Comparison of ENCODE assay signal across 30 cellular contexts in genomic region chr1:113027449-113027848, GRCh38. TPM values are rescaled to one million over a fixed set of nuclear protein-coding genes. Genes with fewer than 3 reads are reported as not detected.
DNase-seq lines count a peak whose midpoint lies in the region; TF ChIP-seq lines count a peak whose summit lies in the region.
"Had no signal": no experiment of that assay in that cellular context is flagged by ENCODE, and none has a peak within 500 bp of the region (broad histone marks: within the 10 kb centered on the region; RNA-seq: fewer than 3 reads in every experiment).

No MANE protein-coding gene starts in this region.

- peak overlapping the region; percentile 81 for H3K27ac Mint-ChIP-seq in endodermal cell
- H3K27ac Mint-ChIP-seq in activated CD4-positive, alpha-beta T cell treated with anti-CD3 and anti-CD28 coated beads, Interleukin-2, amount 10 ng/mL, durations not matched to agents 7 days and 5 days: no peak overlapping the region
- no peak overlapping the region for H3K27ac Mint-ChIP-seq in CD4-positive, alpha-beta memory T cell
- H3K27ac Mint-ChIP-seq: activated naive CD8-positive, alpha-beta T cell treated with anti-CD3 and anti-CD28 coated beads for 36 hours; activated T-helper 2 cell treated with anti-CD3 and anti-CD28 coated beads, Interferon-gamma antibody, Interleukin-2, Interleukin-4, amounts not matched to agents 10 μg/mL and 5 μg/mL and 100 μg/mL, durations not matched to agents 14 hours and 24 hours and 36 hours; CD8-positive, alpha-beta memory T cell; HFFc6; memory B cell; T-helper 2 cell treated with Interferon-gamma antibody and Interleukin-4, amounts not matched to agents 5 μg/mL and 100 μg/mL, for 36 hours had no signal

- peaks cover 30% of the 10 kb centered on the region for H3K4me1 ChIP-seq in HUES6 (ENCODE audit: control insufficient read depth, insufficient read depth, low read length)
- H3K4me1 ChIP-seq in endodermal cell (ENCODE audit: control insufficient read depth, insufficient read depth, low read length): peaks cover 11% of the 10 kb centered on the region
- peaks cover 14 to 56% (median 49%) of the 10 kb centered on the region in 4 donors for H3K4me1 ChIP-seq in liver (ENCODE audit: control insufficient read depth in 4 of 4, insufficient read depth in 4 of 4, low read length in 3 of 4)
- no peaks in the 10 kb centered on the region for H3K4me1 ChIP-seq in CD4-positive, alpha-beta memory T cell (ENCODE audit: insufficient read depth, low read length)
- H3K4me1 ChIP-seq: upper lobe of right lung had no signal

- H3K27me3 Mint-ChIP-seq in endodermal cell (ENCODE audit: insufficient read depth): no peaks in the 10 kb centered on the region
- no peaks in the 10 kb centered on the region for H3K27me3 Mint-ChIP-seq in activated CD4-positive, alpha-beta T cell treated with anti-CD3 and anti-CD28 coated beads, Interleukin-2, amount 10 ng/mL, durations not matched to agents 7 days and 5 days
- H3K27me3 Mint-ChIP-seq in CD4-positive, alpha-beta memory T cell: no peaks in the 10 kb centered on the region
- H3K27me3 Mint-ChIP-seq: activated naive CD8-positive, alpha-beta T cell treated with anti-CD3 and anti-CD28 coated beads for 36 hours; CD8-positive, alpha-beta memory T cell; memory B cell had no signal

- H3K36me3 ChIP-seq in HUES6 (ENCODE audit: control insufficient read depth, insufficient read depth, low read length) (no peaks in the 10 kb centered on the region), endodermal cell (ENCODE audit: control insufficient read depth, insufficient read depth, low read length) (no peaks in the 10 kb centered on the region), liver (ENCODE audit: control insufficient read depth in 4 of 4, insufficient read depth in 3 of 4, low read depth in 1 of 4, low read length in 3 of 4) (no peaks in the 10 kb centered on the region)
- no peaks in the 10 kb centered on the region for H3K36me3 ChIP-seq in CD4-positive, alpha-beta memory T cell (ENCODE audit: insufficient read depth, low read length)
- H3K36me3 ChIP-seq: upper lobe of right lung had no signal

- TF ChIP-seq CTCF in endodermal cell (conservative IDR thresholded peaks at IDR 0.05) (no peak), liver (IDR thresholded peaks at IDR 0.05; ENCODE audit: low read depth, low read length, missing input control) (no peak)

- DNase-seq in NCI-H2107 treated with DMSO at 0.1 percent for 48 hours (lab: John Stamatoyannopoulos, UW; ENCODE audit: unreplicated experiment): peak; percentile 25
- DNase-seq in NCI-H2107 (lab: John Stamatoyannopoulos, UW): no peak
- DNase-seq in endodermal cell: peak; percentile 89
- no peak for DNase-seq in medulla oblongata (ENCODE audit: extremely low spot score)
- DNase-seq in activated CD4-positive, alpha-beta T cell treated with anti-CD3 and anti-CD28 coated beads, Interleukin-2, amount 10 ng/mL, durations not matched to agents 7 days and 5 days: no peak
- DNase-seq in CD4-positive, alpha-beta memory T cell: no peak
- DNase-seq: 8988T; activated CD4-positive, alpha-beta T cell treated with anti-CD3 and anti-CD28 coated beads, Interleukin-2, amount 50 U/mL, for 1 hour; activated CD8-positive, alpha-beta memory T cell treated with anti-CD3 and anti-CD28 coated beads, Interleukin-2, amount 50 U/mL, for 4 hours; activated naive CD8-positive, alpha-beta T cell treated with anti-CD3 and anti-CD28 coated beads for 36 hours; CD8-positive, alpha-beta memory T cell; cerebellar nuclear complex; DMS53; GDM1; HFFc6; kidney; NCI-H1694; NCI-H774; OCI-M1; psoas muscle; stimulated activated CD4-positive, alpha-beta T cell treated with anti-CD3 and anti-CD28 coated beads, Interleukin-1b, Interleukin-23, amount 100 ng/mL, for 48 hours; substantia nigra; upper lobe of right lung had no signal

- H3K27ac ChIP-seq in HUES6 (ENCODE audit: low read depth, low read length): peak overlapping the region; percentile 65; the same call in 1 of the 2 replicates
- no peak overlapping the region for H3K27ac ChIP-seq in endodermal cell (ENCODE audit: low read depth, low read length)
- H3K27ac ChIP-seq in liver (ENCODE audit: low read depth in 1 of 2, low read length in 2 of 2): peak overlapping the region; percentile 59 to 67
- H3K27ac ChIP-seq in CD4-positive, alpha-beta memory T cell (ENCODE audit: low read depth, low read length): no peak overlapping the region
- H3K27ac ChIP-seq: KMS-11, psoas muscle, skin epidermis, upper lobe of right lung had no signal

- intact Hi-C loops in CD4-positive, alpha-beta memory T cell (cut with micrococcal nuclease): no loop called here

- H3K9ac ChIP-seq in HUES6 (ENCODE audit: low read length): no peak overlapping the region
- no peak overlapping the region for H3K9ac ChIP-seq in endodermal cell (ENCODE audit: extremely low read depth, low read length, poor library complexity, severe bottlenecking)
- no peak overlapping the region for H3K9ac ChIP-seq in liver (ENCODE audit: low read depth in 1 of 2, low read length in 2 of 2)
- H3K9ac ChIP-seq: KMS-11 had no signal

- TF ChIP-seq RAD21 in liver (IDR thresholded peaks at IDR 0.05): peak in 1 of 2 donors; percentile 36

- no peaks in the 10 kb centered on the region for H3K9me3 Mint-ChIP-seq in endodermal cell
- no peaks in the 10 kb centered on the region for H3K9me3 Mint-ChIP-seq in activated CD4-positive, alpha-beta T cell treated with anti-CD3 and anti-CD28 coated beads, Interleukin-2, amount 10 ng/mL, durations not matched to agents 7 days and 5 days
- H3K9me3 Mint-ChIP-seq in CD4-positive, alpha-beta memory T cell: no peaks in the 10 kb centered on the region
- H3K9me3 Mint-ChIP-seq: activated naive CD8-positive, alpha-beta T cell treated with anti-CD3 and anti-CD28 coated beads for 36 hours; activated T-helper 2 cell treated with anti-CD3 and anti-CD28 coated beads, Interferon-gamma antibody, Interleukin-2, Interleukin-4, amounts not matched to agents 10 μg/mL and 5 μg/mL and 100 μg/mL, durations not matched to agents 14 hours and 24 hours and 36 hours; CD8-positive, alpha-beta memory T cell; HFFc6; memory B cell; T-helper 2 cell treated with Interferon-gamma antibody and Interleukin-4, amounts not matched to agents 5 μg/mL and 100 μg/mL, for 36 hours had no signal

- peaks cover 34% of the 10 kb centered on the region for H3K4me1 Mint-ChIP-seq in endodermal cell
- no peaks in the 10 kb centered on the region for H3K4me1 Mint-ChIP-seq in activated CD4-positive, alpha-beta T cell treated with anti-CD3 and anti-CD28 coated beads, Interleukin-2, amount 10 ng/mL, durations not matched to agents 7 days and 5 days
- H3K4me1 Mint-ChIP-seq in CD4-positive, alpha-beta memory T cell: no peaks in the 10 kb centered on the region
- H3K4me1 Mint-ChIP-seq: CD8-positive, alpha-beta memory T cell; memory B cell had no signal

- POLR2A ChIA-PET in activated CD4-positive, alpha-beta T cell treated with anti-CD3 and anti-CD28 coated beads, Interleukin-2, amount 10 ng/mL, durations not matched to agents 7 days and 5 days (lab: Charles Lee): no interaction called here
- POLR2A ChIA-PET in CD4-positive, alpha-beta memory T cell (lab: Charles Lee; ENCODE audit: partially characterized antibody): no interaction called here

- H3K36me3 Mint-ChIP-seq in endodermal cell (ENCODE audit: low read depth): no peaks in the 10 kb centered on the region
- H3K36me3 Mint-ChIP-seq in activated CD4-positive, alpha-beta T cell treated with anti-CD3 and anti-CD28 coated beads, Interleukin-2, amount 10 ng/mL, durations not matched to agents 7 days and 5 days (ENCODE audit: low read depth): peaks cover 4% of the 10 kb centered on the region
- peaks cover 0 to 5% of the 10 kb centered on the region in 2 donors for H3K36me3 Mint-ChIP-seq in CD4-positive, alpha-beta memory T cell
- H3K36me3 Mint-ChIP-seq: activated naive CD8-positive, alpha-beta T cell treated with anti-CD3 and anti-CD28 coated beads for 36 hours; memory B cell had no signal

- H3K27me3 ChIP-seq in HUES6 (ENCODE audit: control insufficient read depth, insufficient read depth, low read length) (no peaks in the 10 kb centered on the region), endodermal cell (ENCODE audit: control insufficient read depth, insufficient read depth, low read length, poor library complexity, severe bottlenecking) (no peaks in the 10 kb centered on the region), liver (ENCODE audit: control insufficient read depth in 4 of 4, insufficient read depth in 4 of 4, low read length in 3 of 4) (no peaks in the 10 kb centered on the region)
- no peaks in the 10 kb centered on the region for H3K27me3 ChIP-seq in CD4-positive, alpha-beta memory T cell (ENCODE audit: insufficient read depth, low read length)
- H3K27me3 ChIP-seq: upper lobe of right lung had no signal

- H3K9me3 ChIP-seq in HUES6 (ENCODE audit: control insufficient read depth, insufficient read depth, low read depth, low read length) (no peaks in the 10 kb centered on the region), endodermal cell (ENCODE audit: control insufficient read depth, low read length) (no peaks in the 10 kb centered on the region), liver (ENCODE audit: control insufficient read depth in 4 of 4, low read length in 3 of 4) (no peaks in the 10 kb centered on the region)
- H3K9me3 ChIP-seq in CD4-positive, alpha-beta memory T cell (ENCODE audit: control insufficient read depth in 1 of 2, low read length in 2 of 2): no peaks in the 10 kb centered on the region
- H3K9me3 ChIP-seq: psoas muscle, upper lobe of right lung had no signal

- H3K4me3 ChIP-seq in HUES6 (ENCODE audit: low read depth, low read length): 0 out of 2 replicates have a peak overlapping the region, but pooled peaks have one; percentile 15
- H3K4me3 ChIP-seq in endodermal cell (ENCODE audit: low read length): no peak overlapping the region
- peak overlapping the region in 1 of 3 donors; percentile 9 for H3K4me3 ChIP-seq in liver (ENCODE audit: low read depth in 1 of 3, low read length in 3 of 3)
- no peak overlapping the region for H3K4me3 ChIP-seq in CD4-positive, alpha-beta memory T cell (ENCODE audit: low read length in 2 of 2)
- H3K4me3 ChIP-seq: psoas muscle, skin epidermis, upper lobe of right lung had no signal

- CTCF ChIA-PET in activated CD4-positive, alpha-beta T cell treated with anti-CD3 and anti-CD28 coated beads, Interleukin-2, amount 10 ng/mL, durations not matched to agents 7 days and 5 days (lab: Charles Lee): interaction anchor here (0.6 to 1.0 kb wide), 2 partner anchors 19 to 107 kb away, joined by 3 to 4 read pairs; no protein-coding TSS in a partner anchor
- CTCF ChIA-PET in CD4-positive, alpha-beta memory T cell (lab: Charles Lee; ENCODE audit: partially characterized antibody): interaction anchor here (1.2 kb wide), 1 partner anchor 45 kb away, joined by 3 read pairs; the partner anchor contains the start of gene LRIG2

- no peak overlapping the region for H3K4me3 Mint-ChIP-seq in endodermal cell
- H3K4me3 Mint-ChIP-seq in activated CD4-positive, alpha-beta T cell treated with anti-CD3 and anti-CD28 coated beads, Interleukin-2, amount 10 ng/mL, durations not matched to agents 7 days and 5 days: no peak overlapping the region
- no peak overlapping the region for H3K4me3 Mint-ChIP-seq in CD4-positive, alpha-beta memory T cell
- H3K4me3 Mint-ChIP-seq: activated naive CD8-positive, alpha-beta T cell treated with anti-CD3 and anti-CD28 coated beads for 36 hours; CD8-positive, alpha-beta memory T cell; HFFc6; memory B cell; T-helper 2 cell treated with Interferon-gamma antibody and Interleukin-4, amounts not matched to agents 5 μg/mL and 100 μg/mL, for 36 hours had no signal

RNA-seq across cellular contexts. Expression of gene LRIG2, which starts 45.5 kb away (rescaled TPM):
- total RNA-seq in endodermal cell (10 to 100 TPM; 21.2 to 23.0 TPM), liver (10 to 100 TPM in 1 of 2 donors, 1 to 10 TPM in 1; 9.4 to 11.9 TPM)
- polyA plus RNA-seq in endodermal cell (2013, experiment 1 of 2): 12.9 TPM
- 12.8 TPM for polyA plus RNA-seq in endodermal cell (2013, experiment 2 of 2)
- 1 to 10 TPM; 1.3 to 2.6 TPM for polyA plus RNA-seq in liver
- 10 to 100 TPM; 13.0 to 13.8 TPM for total RNA-seq in activated CD4-positive, alpha-beta T cell treated with anti-CD3 and anti-CD28 coated beads, Interleukin-2, amount 10 ng/mL, durations not matched to agents 7 days and 5 days
- total RNA-seq in CD4-positive, alpha-beta memory T cell: 10 to 100 TPM; 24.2 to 27.9 TPM
- 1 to 10 TPM; 3.0 to 6.9 TPM for polyA plus RNA-seq in CD4-positive, alpha-beta memory T cell

Comparison
In these comparisons a context has a peak if more than half of its experiments do, and no peak if none do; other contexts are left out.
1. DNase-seq: peak in NCI-H2107 treated with DMSO at 0.1 percent for 48 hours (single experiment) and endodermal cell (single experiment); none in NCI-H2107 (single experiment), medulla oblongata (single experiment), activated CD4-positive, alpha-beta T cell treated with anti-CD3 and anti-CD28 coated beads, Interleukin-2, amount 10 ng/mL, durations not matched to agents 7 days and 5 days (single experiment) and CD4-positive, alpha-beta memory T cell (0 of 5).
2. H3K27ac ChIP-seq: peak in HUES6 (single experiment) and liver (2 of 2); none in endodermal cell (single experiment) and CD4-positive, alpha-beta memory T cell (single experiment).